Comparison of ENCODE assay signal across 19 cellular contexts in genomic region chr17:77822302-77823030, GRCh38.
DNase-seq lines count a peak whose midpoint lies in the region; ATAC-seq and TF ChIP-seq lines count a peak whose summit lies in the region.
"Had no signal": no experiment of that assay in that cellular context is flagged by ENCODE, and none has a peak within 500 bp of the region (broad histone marks: within the 10 kb centered on the region; RNA-seq: fewer than 3 reads in every experiment).

No MANE protein-coding gene starts in this region.

- no peaks in the 10 kb centered on the region for H3K36me3 Mint-ChIP-seq in activated CD8-positive, alpha-beta memory T cell treated with anti-CD3 and anti-CD28 coated beads, Interleukin-2, amount 10 ng/mL, durations not matched to agents 7 days and 5 days
- H3K36me3 Mint-ChIP-seq: CD4-positive, CD25-positive, alpha-beta regulatory T cell had no signal

- H3K9me3 Mint-ChIP-seq in activated CD8-positive, alpha-beta memory T cell treated with anti-CD3 and anti-CD28 coated beads, Interleukin-2, amount 10 ng/mL, durations not matched to agents 7 days and 5 days (ENCODE audit: low read depth) = no peaks in the 10 kb centered on the region
- H3K9me3 Mint-ChIP-seq: CD4-positive, CD25-positive, alpha-beta regulatory T cell had no signal

- H3K9me3 ChIP-seq in GM23248 (ENCODE audit: low read depth) (no peaks in the 10 kb centered on the region), right atrium auricular region (no peaks in the 10 kb centered on the region), spleen (no peaks in the 10 kb centered on the region)
- H3K9me3 ChIP-seq: testis had no signal

- WGBS in GM23248 (ENCODE audit: low coverage in 1 of 2, low lambda C conversion rate in 2 of 2, missing lambda C conversion rate in 2 of 2), 2 experiments = 48 to 56% methylated on average over 17 to 22 of the region's 22 CpGs
- 69 to 86% (median 78%) methylated on average over 21 to 22 of the region's 22 CpGs for WGBS in spleen, 5 donors

- H3K9me2 ChIP-seq in GM23248 (ENCODE audit: insufficient read depth) = no peaks in the 10 kb centered on the region

- no peak for ATAC-seq in GM21723 (IDR thresholded peaks at IDR 0.05; ENCODE audit: unreplicated experiment)
- no peak for ATAC-seq in activated CD8-positive, alpha-beta memory T cell treated with anti-CD3 and anti-CD28 coated beads, Interleukin-2, amount 10 ng/mL, durations not matched to agents 7 days and 5 days
- ATAC-seq: PC-3 had no signal

- no peak overlapping the region for H3K27ac Mint-ChIP-seq in activated CD8-positive, alpha-beta memory T cell treated with anti-CD3 and anti-CD28 coated beads, Interleukin-2, amount 10 ng/mL, durations not matched to agents 7 days and 5 days

- H3K9ac ChIP-seq in GM23248 = no peak overlapping the region

- peak overlapping the region; percentile 53; the same call in 1 of the 2 replicates for H2AFZ ChIP-seq in GM23248

- TF ChIP-seq POLR2A in spleen (IDR thresholded peaks at IDR 0.05) = no peak

- peaks cover 17% of the 10 kb centered on the region for H3K27me3 Mint-ChIP-seq in activated CD8-positive, alpha-beta memory T cell treated with anti-CD3 and anti-CD28 coated beads, Interleukin-2, amount 10 ng/mL, durations not matched to agents 7 days and 5 days

- CTCF ChIA-PET in activated CD8-positive, alpha-beta memory T cell treated with anti-CD3 and anti-CD28 coated beads, Interleukin-2, amount 10 ng/mL, durations not matched to agents 7 days and 5 days (lab: Charles Lee) = no interaction called here

- DNase-seq in GM23248 (peak; percentile 58), coronary artery (ENCODE audit: low spot score) (no peak), right atrium auricular region (ENCODE audit: low spot score) (peak; percentile 72), spleen (peak; percentile 47), Ammon's horn (ENCODE audit: low spot score) (no peak), KBM-7 (no peak)
- no peak for DNase-seq in activated CD8-positive, alpha-beta memory T cell treated with anti-CD3 and anti-CD28 coated beads, Interleukin-2, amount 10 ng/mL, durations not matched to agents 7 days and 5 days
- DNase-seq: ACHN; activated CD4-positive, CD25-positive, alpha-beta regulatory T cell treated with anti-CD3 and anti-CD28 coated beads, Interleukin-2, amount 50 U/mL, for 72 hours; activated gamma-delta T cell; CD4-positive, CD25-positive, alpha-beta regulatory T cell; DMS153; naive B cell; NCI-H748 treated with DMSO at 0.1 percent for 48 hours; PC-3 had no signal

- H4K20me1 ChIP-seq in GM23248 (ENCODE audit: insufficient read depth) = no peaks in the 10 kb centered on the region

- H3K27me3 ChIP-seq in GM23248 (replicated peaks; ENCODE audit: insufficient read depth) = no peaks in the 10 kb centered on the region
- H3K27me3 ChIP-seq in right atrium auricular region = no peaks in the 10 kb centered on the region
- peaks cover 0 to 11% (median 0%) of the 10 kb centered on the region in 7 donors for H3K27me3 ChIP-seq in spleen (replicated peaks in 1 of 7)
- H3K27me3 ChIP-seq: testis had no signal

- H3K27ac ChIP-seq in GM23248 (no peak overlapping the region), coronary artery (peak overlapping the region; percentile 32 to 65), right atrium auricular region (peak overlapping the region; percentile 26 to 39), spleen (no peak overlapping the region)

- no peak overlapping the region for H3K4me3 ChIP-seq in GM23248
- H3K4me3 ChIP-seq in coronary artery = no peak overlapping the region
- no peak overlapping the region for H3K4me3 ChIP-seq in right atrium auricular region
- H3K4me3 ChIP-seq in spleen = no peak overlapping the region
- H3K4me3 ChIP-seq: lung, smooth muscle cell, testis had no signal

- in situ Hi-C loops in GM23248 (cut with MboI) (no loop called here), KBM-7 (cut with MboI; ENCODE audit: low pct_unique_long_range_greater_than_20kb, low sequenced_read_pairs) (no loop called here)

- no peak overlapping the region for H3K4me2 ChIP-seq in GM23248 (ENCODE audit: unreplicated experiment)
- H3K4me2 ChIP-seq: smooth muscle cell had no signal

- H3K36me3 ChIP-seq in GM23248 (ENCODE audit: low read depth) (no peaks in the 10 kb centered on the region), right atrium auricular region (no peaks in the 10 kb centered on the region), spleen (no peaks in the 10 kb centered on the region)

- TF ChIP-seq CTCF in coronary artery (IDR thresholded peaks at IDR 0.05) (no peak), right atrium auricular region (IDR thresholded peaks at IDR 0.05) (no peak), spleen (IDR thresholded peaks at IDR 0.05 in 8 of 11, conservative IDR thresholded peaks at IDR 0.05 in 3 of 11) (no peak)

- no peak overlapping the region for H3K4me3 Mint-ChIP-seq in activated CD8-positive, alpha-beta memory T cell treated with anti-CD3 and anti-CD28 coated beads, Interleukin-2, amount 10 ng/mL, durations not matched to agents 7 days and 5 days
- H3K4me3 Mint-ChIP-seq: CD4-positive, CD25-positive, alpha-beta regulatory T cell; naive B cell had no signal

- no peaks in the 10 kb centered on the region for H3F3A ChIP-seq in GM23248 (ENCODE audit: insufficient read depth)

- intact Hi-C loops in spleen (cut with DNase I; ENCODE audit: low total_unique reads) = no loop called here

- H3K4me1 ChIP-seq in GM23248 (ENCODE audit: insufficient read depth) (no peaks in the 10 kb centered on the region), right atrium auricular region (peaks cover 0 to 18% of the 10 kb centered on the region in 2 donors), spleen (peaks cover 0 to 15% (median 5%) of the 10 kb centered on the region in 6 donors)

- H3K4me1 Mint-ChIP-seq in activated CD8-positive, alpha-beta memory T cell treated with anti-CD3 and anti-CD28 coated beads, Interleukin-2, amount 10 ng/mL, durations not matched to agents 7 days and 5 days = no peaks in the 10 kb centered on the region

- no peaks in the 10 kb centered on the region for H3K79me2 ChIP-seq in GM23248 (ENCODE audit: insufficient read depth)

Comparison
In these comparisons a context has a peak if more than half of its experiments do, and no peak if none do; other contexts are left out.
1. DNase-seq: peak in GM23248 (single experiment), right atrium auricular region (single experiment) and spleen (single experiment); none in coronary artery (single experiment), Ammon's horn (single experiment), activated CD8-positive, alpha-beta memory T cell treated with anti-CD3 and anti-CD28 coated beads, Interleukin-2, amount 10 ng/mL, durations not matched to agents 7 days and 5 days (single experiment) and KBM-7 (single experiment).
2. H3K27ac ChIP-seq: peak in coronary artery (2 of 2) and right atrium auricular region (2 of 2); none in GM23248 (single experiment) and spleen (0 of 8).